12 cellular contexts compared by ENCODE assay signal in the genomic region with DNA sequence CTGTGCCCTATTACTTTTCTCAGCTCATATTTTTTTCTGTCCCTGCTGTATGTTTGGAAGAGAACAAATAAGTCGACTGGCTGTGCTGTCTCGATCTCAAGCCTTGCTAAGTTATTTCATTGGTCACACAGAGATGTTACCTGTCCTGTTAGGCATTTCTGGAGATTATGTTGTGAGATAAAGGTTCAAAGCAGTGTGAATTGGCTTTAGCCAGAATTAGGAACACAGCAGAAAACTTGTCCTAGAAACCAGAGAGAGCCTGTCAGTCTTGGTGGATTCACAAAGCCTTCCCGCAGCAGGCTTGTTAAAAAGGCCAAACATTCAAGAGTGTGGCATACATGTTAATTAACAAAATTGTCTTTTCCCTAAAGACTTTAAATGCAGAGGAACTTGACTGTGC. TPM values are rescaled to one million over a fixed set of nuclear protein-coding genes. Genes with fewer than 3 reads are reported as not detected.
DNase-seq lines count a peak whose midpoint lies in the region; ATAC-seq and TF ChIP-seq lines count a peak whose summit lies in the region.
"Had no signal": no experiment of that assay in that cellular context is flagged by ENCODE, and none has a peak within 500 bp of the region (broad histone marks: within the 10 kb centered on the region; RNA-seq: fewer than 3 reads in every experiment).

No MANE protein-coding gene starts in this region.

- ATAC-seq in heart right ventricle: no peak
- no peak for ATAC-seq in left cardiac atrium
- ATAC-seq in effector memory CD8-positive, alpha-beta T cell (replicated peaks): no peak

- TF ChIP-seq POLR2A in uterus (IDR thresholded peaks at IDR 0.05): no peak

- no peaks in the 10 kb centered on the region for H3K27me3 Mint-ChIP-seq in effector memory CD8-positive, alpha-beta T cell
- no peaks in the 10 kb centered on the region for H3K27me3 Mint-ChIP-seq in nephron progenitor cell (ENCODE audit: low read depth, poor library complexity)
- H3K27me3 Mint-ChIP-seq in T-helper 2 cell treated with Interferon-gamma antibody and Interleukin-4, amounts not matched to agents 5 μg/mL and 100 μg/mL, for 36 hours (ENCODE audit: low read depth): no peaks in the 10 kb centered on the region
- no peaks in the 10 kb centered on the region for H3K27me3 Mint-ChIP-seq in activated naive CD4-positive, alpha-beta T cell treated with anti-CD3 and anti-CD28 coated beads, Interleukin-2, amount 10 ng/mL, durations not matched to agents 7 days and 5 days

- TF ChIP-seq CTCF in heart right ventricle (IDR thresholded peaks at IDR 0.05): no peak
- no peak for TF ChIP-seq CTCF in nephron progenitor cell (IDR thresholded peaks at IDR 0.05)
- TF ChIP-seq CTCF in uterus (IDR thresholded peaks at IDR 0.05): no peak

- H3K9me3 Mint-ChIP-seq in effector memory CD8-positive, alpha-beta T cell: no peaks in the 10 kb centered on the region
- no peaks in the 10 kb centered on the region for H3K9me3 Mint-ChIP-seq in nephron progenitor cell
- no peaks in the 10 kb centered on the region for H3K9me3 Mint-ChIP-seq in T-helper 2 cell treated with Interferon-gamma antibody and Interleukin-4, amounts not matched to agents 5 μg/mL and 100 μg/mL, for 36 hours
- H3K9me3 Mint-ChIP-seq in activated naive CD4-positive, alpha-beta T cell treated with anti-CD3 and anti-CD28 coated beads, Interleukin-2, amount 10 ng/mL, durations not matched to agents 7 days and 5 days: no peaks in the 10 kb centered on the region

- peaks cover 12 to 34% of the 10 kb centered on the region in 2 donors for H3K4me1 Mint-ChIP-seq in effector memory CD8-positive, alpha-beta T cell (ENCODE audit: low read depth in 2 of 2)
- H3K4me1 Mint-ChIP-seq in nephron progenitor cell: peaks cover 83% of the 10 kb centered on the region
- H3K4me1 Mint-ChIP-seq in T-helper 2 cell treated with Interferon-gamma antibody and Interleukin-4, amounts not matched to agents 5 μg/mL and 100 μg/mL, for 36 hours (ENCODE audit: low read depth): peaks cover 10% of the 10 kb centered on the region
- peaks cover 12% of the 10 kb centered on the region for H3K4me1 Mint-ChIP-seq in activated naive CD4-positive, alpha-beta T cell treated with anti-CD3 and anti-CD28 coated beads, Interleukin-2, amount 10 ng/mL, durations not matched to agents 7 days and 5 days

- WGBS in heart right ventricle, 2 donors: 89 to 91% methylated on average over 3 of the region's 3 CpGs

- intact Hi-C loops in heart right ventricle (cut with DNase I): no loop called here
- intact Hi-C loops in left cardiac atrium (cut with DNase I): no loop called here
- intact Hi-C loops in uterus (cut with DNase I; ENCODE audit: low total_unique reads): no loop called here

- H3K9me3 ChIP-seq in heart right ventricle: no peaks in the 10 kb centered on the region
- no peaks in the 10 kb centered on the region for H3K9me3 ChIP-seq in uterus

- H3K27ac Mint-ChIP-seq in effector memory CD8-positive, alpha-beta T cell: peak overlapping the region; percentile 33 to 59
- H3K27ac Mint-ChIP-seq in nephron progenitor cell: peak overlapping the region; percentile 32
- no peak overlapping the region for H3K27ac Mint-ChIP-seq in T-helper 2 cell treated with Interferon-gamma antibody and Interleukin-4, amounts not matched to agents 5 μg/mL and 100 μg/mL, for 36 hours
- H3K27ac Mint-ChIP-seq in activated naive CD4-positive, alpha-beta T cell treated with anti-CD3 and anti-CD28 coated beads, Interleukin-2, amount 10 ng/mL, durations not matched to agents 7 days and 5 days: no peak overlapping the region

- peaks cover 21% of the 10 kb centered on the region for H3K36me3 Mint-ChIP-seq in effector memory CD8-positive, alpha-beta T cell (ENCODE audit: insufficient read depth)
- peaks cover 14% of the 10 kb centered on the region for H3K36me3 Mint-ChIP-seq in nephron progenitor cell (ENCODE audit: low read depth)
- H3K36me3 Mint-ChIP-seq in T-helper 2 cell treated with Interferon-gamma antibody and Interleukin-4, amounts not matched to agents 5 μg/mL and 100 μg/mL, for 36 hours (ENCODE audit: low read depth): peaks cover 22% of the 10 kb centered on the region
- H3K36me3 Mint-ChIP-seq in activated naive CD4-positive, alpha-beta T cell treated with anti-CD3 and anti-CD28 coated beads, Interleukin-2, amount 10 ng/mL, durations not matched to agents 7 days and 5 days: peaks cover 21% of the 10 kb centered on the region

- H3K27me3 ChIP-seq in heart right ventricle (no peaks in the 10 kb centered on the region), uterus (no peaks in the 10 kb centered on the region)

- CTCF ChIA-PET in activated naive CD4-positive, alpha-beta T cell treated with anti-CD3 and anti-CD28 coated beads, Interleukin-2, amount 10 ng/mL, durations not matched to agents 7 days and 5 days (lab: Charles Lee): interaction anchor here (1.6 kb wide), 1 partner anchor 19 kb away, joined by 3 read pairs; no protein-coding TSS in a partner anchor

- H3K4me1 ChIP-seq in heart right ventricle (peaks cover 0 to 98% (median 75%) of the 10 kb centered on the region in 9 donors), uterus (peaks cover 0 to 5% of the 10 kb centered on the region in 2 donors)

- no peak overlapping the region for H3K4me3 Mint-ChIP-seq in effector memory CD8-positive, alpha-beta T cell
- no peak overlapping the region for H3K4me3 Mint-ChIP-seq in nephron progenitor cell
- no peak overlapping the region for H3K4me3 Mint-ChIP-seq in T-helper 2 cell treated with Interferon-gamma antibody and Interleukin-4, amounts not matched to agents 5 μg/mL and 100 μg/mL, for 36 hours
- no peak overlapping the region for H3K4me3 Mint-ChIP-seq in activated naive CD4-positive, alpha-beta T cell treated with anti-CD3 and anti-CD28 coated beads, Interleukin-2, amount 10 ng/mL, durations not matched to agents 7 days and 5 days

- H3K4me3 ChIP-seq in heart right ventricle (no peak overlapping the region), uterus (no peak overlapping the region)

- H3K27ac ChIP-seq in heart right ventricle (peak overlapping the region; percentile 43 to 98 (median 78)), uterus (peak overlapping the region; percentile 59 to 66)
- H3K27ac ChIP-seq: WERI-Rb-1 had no signal

- no peak for DNase-seq in heart right ventricle
- DNase-seq in left cardiac atrium: no peak
- DNase-seq in effector memory CD8-positive, alpha-beta T cell: no peak
- DNase-seq in nephron progenitor cell: no peak
- no peak for DNase-seq in uterus
- DNase-seq in NCI-H2029 treated with DMSO at 0.1 percent for 48 hours (lab: John Stamatoyannopoulos, UW): no peak
- no peak for DNase-seq in T-helper 2 cell treated with Interferon-gamma antibody and Interleukin-4, amounts not matched to agents 5 μg/mL and 100 μg/mL, for 36 hours (ENCODE audit: low spot score)
- DNase-seq in activated naive CD4-positive, alpha-beta T cell treated with anti-CD3 and anti-CD28 coated beads, Interleukin-2, amount 10 ng/mL, durations not matched to agents 7 days and 5 days: no peak
- DNase-seq: activated T-cell treated with anti-CD3 and anti-CD28 coated beads, Interleukin-2, amount 50 U/mL, for 1 hour; DND-41; islet precursor cell; WERI-Rb-1 had no signal

- H3K36me3 ChIP-seq in heart right ventricle (peaks cover 0 to 58% (median 16%) of the 10 kb centered on the region in 9 donors), uterus (no peaks in the 10 kb centered on the region)

RNA-seq across cellular contexts. Expression of gene ABHD2, which starts 25.0 kb away (rescaled TPM):
- total RNA-seq in heart right ventricle (100 to 1,000 TPM in 8 of 10 donors, 10 to 100 TPM in 2; 74.9 to 201 (median 123) TPM), left cardiac atrium (100 to 1,000 TPM in 1 of 2 donors, 10 to 100 TPM in 1; 91.6 to 208 TPM), uterus (100 to 1,000 TPM in 1 of 4 donors, 10 to 100 TPM in 3; 27.4 to 117 (median 54.2) TPM)
- polyA plus RNA-seq in heart right ventricle: 10 to 100 TPM in 1 of 2 donors, 1 to 10 TPM in 1; 9.1 to 41.6 TPM

Comparison
In these comparisons a context has a peak if more than half of its experiments do, and no peak if none do; other contexts are left out.
1. H3K27ac Mint-ChIP-seq: peak in effector memory CD8-positive, alpha-beta T cell (2 of 2) and nephron progenitor cell (single experiment); none in T-helper 2 cell treated with Interferon-gamma antibody and Interleukin-4, amounts not matched to agents 5 μg/mL and 100 μg/mL, for 36 hours (single experiment) and activated naive CD4-positive, alpha-beta T cell treated with anti-CD3 and anti-CD28 coated beads, Interleukin-2, amount 10 ng/mL, durations not matched to agents 7 days and 5 days (single experiment).